ENCODE assay signal across 10 cellular contexts in the genomic region with DNA sequence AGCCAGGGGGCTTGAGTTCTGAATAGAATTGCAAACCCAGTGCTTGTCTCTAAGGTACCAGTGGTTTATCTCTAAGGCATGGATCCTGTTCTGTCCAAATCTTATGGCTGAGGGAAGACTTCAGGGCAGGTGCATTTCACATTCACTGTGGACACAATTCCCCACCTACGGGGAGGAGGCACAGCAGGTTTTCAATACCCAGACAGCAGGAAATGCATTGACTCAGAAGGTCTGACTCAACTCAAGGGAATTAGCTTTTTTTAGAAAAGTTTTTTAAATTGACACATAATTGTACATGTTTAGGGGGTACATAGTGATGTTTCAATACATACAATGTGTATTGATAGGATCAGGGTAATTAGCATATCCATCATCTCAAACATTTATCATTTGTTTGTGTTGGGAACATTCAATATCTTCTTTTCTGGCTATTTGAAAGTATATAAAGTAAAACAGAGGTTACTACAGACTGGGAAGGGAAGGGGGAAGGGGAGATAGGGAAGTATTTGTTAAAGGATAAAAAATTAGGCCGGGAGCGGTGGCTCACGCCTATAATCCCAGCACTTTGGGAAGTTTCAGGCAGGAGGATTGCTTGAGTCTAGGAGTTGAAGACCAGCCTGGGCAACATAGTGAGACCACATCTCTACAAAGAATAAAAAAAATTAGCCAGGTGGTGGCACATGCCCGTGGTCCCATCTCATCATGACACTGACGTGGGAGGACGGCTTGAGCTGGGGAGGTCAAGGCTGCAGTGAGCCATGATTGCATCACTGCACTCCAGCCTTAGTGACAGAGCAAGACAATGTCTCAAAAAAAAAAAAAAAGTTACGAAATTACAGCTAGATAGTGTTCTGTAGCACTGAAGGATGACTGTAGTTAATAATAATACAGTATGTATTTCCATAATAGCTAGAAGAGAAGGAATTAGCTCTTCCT. TPM values are rescaled to one million over a fixed set of nuclear protein-coding genes. Genes with fewer than 3 reads are reported as not detected.
DNase-seq lines count a peak whose midpoint lies in the region; ATAC-seq and TF ChIP-seq lines count a peak whose summit lies in the region.
"Had no signal": no experiment of that assay in that cellular context is flagged by ENCODE, and none has a peak within 500 bp of the region (broad histone marks: within the 10 kb centered on the region; RNA-seq: fewer than 3 reads in every experiment).

No MANE protein-coding gene starts in this region.

- no peak overlapping the region for H3K4me3 ChIP-seq in ACC112 (ENCODE audit: low read depth, low read length)

- peak; percentile 80 for DNase-seq in HCEC 1CT
- peak; percentile 51 for DNase-seq in activated CD4-positive, alpha-beta memory T cell treated with anti-CD3 and anti-CD28 coated beads for 36 hours
- peak; percentile 53 for DNase-seq in iPS-NIHi11 (ENCODE audit: low spot score)
- no peak for DNase-seq in superior temporal gyrus (ENCODE audit: extremely low spot score)
- no peak for DNase-seq in cerebellar nuclear complex (lab: John Stamatoyannopoulos, UW)
- DNase-seq in GM10248 (ENCODE audit: extremely low spot score): no peak
- DNase-seq: midbrain, NCI-H774 had no signal

- H3K79me2 ChIP-seq in ACC112 (ENCODE audit: control insufficient read depth, insufficient read depth, low read length, unreplicated experiment): no peaks in the 10 kb centered on the region

- H3K36me3 ChIP-seq in ACC112 (ENCODE audit: insufficient read depth, low read length): no peaks in the 10 kb centered on the region

- peak overlapping the region; percentile 49 for H3K27ac Mint-ChIP-seq in activated CD4-positive, alpha-beta memory T cell treated with anti-CD3 and anti-CD28 coated beads for 36 hours

- CTCF ChIA-PET in activated CD4-positive, alpha-beta memory T cell treated with anti-CD3 and anti-CD28 coated beads for 36 hours (lab: Charles Lee): interaction anchor here (0.6 to 3.1 kb wide), 4 partner anchors 40 to 229 kb away, joined by 3 to 10 read pairs (median 4); a partner anchor contains a TSS
- CTCF ChIA-PET in GM10248 (lab: Yijun Ruan, JAX): interaction anchor here (2.2 to 8.3 kb wide), 2 partner anchors 11 to 92 kb away, joined by 8 to 57 read pairs; no protein-coding TSS in a partner anchor

- H3K27me3 Mint-ChIP-seq in activated CD4-positive, alpha-beta memory T cell treated with anti-CD3 and anti-CD28 coated beads for 36 hours: no peaks in the 10 kb centered on the region

- H3K4me3 Mint-ChIP-seq in activated CD4-positive, alpha-beta memory T cell treated with anti-CD3 and anti-CD28 coated beads for 36 hours: no peak overlapping the region

- POLR2A ChIA-PET in activated CD4-positive, alpha-beta memory T cell treated with anti-CD3 and anti-CD28 coated beads for 36 hours (lab: Charles Lee): interaction anchor here (0.8 kb wide), 1 partner anchor 93 kb away, joined by 3 read pairs; no protein-coding TSS in a partner anchor
- POLR2A ChIA-PET in GM10248 (lab: Yijun Ruan, JAX): no interaction called here

- H3K27ac ChIP-seq in ACC112 (ENCODE audit: low read depth, low read length): peak overlapping the region; percentile 80

- TF ChIP-seq CTCF in GM10248 (IDR thresholded peaks at IDR 0.05; ENCODE audit: control extremely low read depth, extremely low read depth, low read depth, missing control alignments): no peak

- intact Hi-C loops in activated CD4-positive, alpha-beta memory T cell treated with anti-CD3 and anti-CD28 coated beads for 36 hours (cut with micrococcal nuclease): loop anchor here (1.0 kb wide), 1 partner anchor 11 kb away; no protein-coding TSS in a partner anchor

- H3K36me3 Mint-ChIP-seq in activated CD4-positive, alpha-beta memory T cell treated with anti-CD3 and anti-CD28 coated beads for 36 hours: no peaks in the 10 kb centered on the region

- no peaks in the 10 kb centered on the region for H3K9me3 Mint-ChIP-seq in activated CD4-positive, alpha-beta memory T cell treated with anti-CD3 and anti-CD28 coated beads for 36 hours

- no peak overlapping the region for H2AFZ ChIP-seq in ACC112 (ENCODE audit: low read length, unreplicated experiment)

- ATAC-seq in GM18519 (IDR thresholded peaks at IDR 0.05; ENCODE audit: low FRiP score, unreplicated experiment): no peak

- no peaks in the 10 kb centered on the region for H3K27me3 ChIP-seq in ACC112 (ENCODE audit: insufficient read depth, low read length)

- H3K4me1 Mint-ChIP-seq in activated CD4-positive, alpha-beta memory T cell treated with anti-CD3 and anti-CD28 coated beads for 36 hours (ENCODE audit: low read depth): peaks cover 40% of the 10 kb centered on the region

- H3K4me1 ChIP-seq in ACC112 (ENCODE audit: control insufficient read depth, insufficient read depth, low read length, unreplicated experiment): peaks cover 31% of the 10 kb centered on the region

RNA-seq across cellular contexts. Expression of a gene that starts 54.9 kb away (rescaled TPM):
- total RNA-seq in activated CD4-positive, alpha-beta memory T cell treated with anti-CD3 and anti-CD28 coated beads for 36 hours: 1 to 10 TPM; 6.4 to 8.7 TPM

Comparison
In these comparisons a context has a peak if more than half of its experiments do, and no peak if none do; other contexts are left out.
1. DNase-seq: peak in HCEC 1CT (single experiment), activated CD4-positive, alpha-beta memory T cell treated with anti-CD3 and anti-CD28 coated beads for 36 hours (single experiment) and iPS-NIHi11 (single experiment); none in superior temporal gyrus (single experiment), cerebellar nuclear complex (0 of 2) and GM10248 (single experiment).